In the genomic region with DNA sequence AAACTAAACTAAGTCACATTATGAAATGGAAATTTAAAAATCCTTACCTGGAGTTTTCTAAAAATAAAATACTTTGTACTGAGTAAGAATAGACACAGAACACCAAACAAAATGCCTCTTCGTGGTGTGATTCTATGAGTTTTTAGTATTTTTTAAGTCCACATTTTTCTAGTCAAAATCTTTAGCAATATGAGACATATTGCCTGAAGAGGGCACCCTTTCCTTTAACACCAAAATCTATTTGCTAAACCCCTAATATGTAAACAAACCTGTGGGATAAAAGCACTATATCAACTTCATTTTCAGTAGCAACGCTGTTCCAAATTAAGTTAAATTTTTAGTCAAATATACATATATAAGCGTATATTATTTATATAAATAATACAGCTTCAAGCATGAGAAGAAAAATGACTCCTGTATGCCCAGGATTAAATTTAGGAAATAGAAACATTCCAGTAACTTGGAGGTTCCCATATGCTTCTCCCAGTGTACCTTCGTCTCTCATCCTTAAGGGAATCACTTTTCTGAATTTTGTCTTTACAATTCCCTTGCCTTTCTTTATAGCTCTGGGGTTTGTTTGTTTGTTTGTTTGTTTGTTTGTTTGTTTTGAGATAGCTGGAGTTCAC, we compare ENCODE assay signal across 8 cellular contexts. TPM values are rescaled to one million over a fixed set of nuclear protein-coding genes. Genes with fewer than 3 reads are reported as not detected.
A peak's percentile ranks its signal among the peaks of the same experiment; 100 is the strongest.
DNase-seq lines count a peak whose midpoint lies in the region; ATAC-seq and TF ChIP-seq lines count a peak whose summit lies in the region.

No MANE protein-coding gene starts in this region.

- H3K4me1 Mint-ChIP-seq in CD8-positive, alpha-beta T cell (ENCODE audit: low read depth): peaks cover 2% of the 10 kb centered on the region

- no peaks in the 10 kb centered on the region for H3K27me3 ChIP-seq in CD8-positive, alpha-beta T cell (ENCODE audit: insufficient read depth, low read length)

- H3K9me3 ChIP-seq in CD8-positive, alpha-beta T cell (ENCODE audit: low read length): no peaks in the 10 kb centered on the region

- H3K4me3 Mint-ChIP-seq in CD8-positive, alpha-beta T cell: no peak overlapping the region

- H3K36me3 ChIP-seq in CD8-positive, alpha-beta T cell (ENCODE audit: insufficient read depth, low read length): no peaks in the 10 kb centered on the region

- H3K27ac ChIP-seq in CD8-positive, alpha-beta T cell (ENCODE audit: low read depth, low read length): no peak overlapping the region

- no peak overlapping the region for H3K27ac Mint-ChIP-seq in CD8-positive, alpha-beta T cell

- ATAC-seq in CD8-positive, alpha-beta T cell: peak; percentile 52
- peak; percentile 42 for ATAC-seq in omental fat pad (ENCODE audit: low FRiP score)

- POLR2A ChIA-PET in CD8-positive, alpha-beta T cell (lab: Charles Lee): interaction anchor here (0.6 to 1.5 kb wide), 3 partner anchors 88 to 232 kb away, joined by 3 to 5 read pairs (median 3); no protein-coding TSS in a partner anchor
- POLR2A ChIA-PET in HEK293T (lab: Yijun Ruan, JAX): no interaction called here

- no peaks in the 10 kb centered on the region for H3K4me1 ChIP-seq in CD8-positive, alpha-beta T cell (ENCODE audit: insufficient read depth, low read length)

- intact Hi-C loops in CD8-positive, alpha-beta T cell (cut with DNase I, micrococcal nuclease): loop anchor here (1.0 kb wide), 3 partner anchors 87 to 232 kb away; no protein-coding TSS in a partner anchor

- no peaks in the 10 kb centered on the region for H3K36me3 Mint-ChIP-seq in CD8-positive, alpha-beta T cell

- H3K9me3 Mint-ChIP-seq in CD8-positive, alpha-beta T cell: no peaks in the 10 kb centered on the region

- peak; percentile 89 for TF ChIP-seq CTCF in CD8-positive, alpha-beta T cell (IDR thresholded peaks at IDR 0.05)
- TF ChIP-seq CTCF in epithelial cell of proximal tubule (conservative IDR thresholded peaks at IDR 0.05; ENCODE audit: low read depth, low read length) (peak; percentile 57), omental fat pad (IDR thresholded peaks at IDR 0.05) (no peak)

- CTCF ChIA-PET in CD8-positive, alpha-beta T cell (lab: Charles Lee): interaction anchor here (0.7 to 5.4 kb wide), 26 partner anchors 8 to 371 kb away, joined by 3 to 79 read pairs (median 3); partner anchors contain the start of gene TBC1D1
- CTCF ChIA-PET in HEK293T (lab: Yijun Ruan, JAX): interaction anchor here (0.7 to 1.1 kb wide), 2 partner anchors 232 to 351 kb away, joined by 4 to 5 read pairs; no protein-coding TSS in a partner anchor

- no peaks in the 10 kb centered on the region for H3K27me3 Mint-ChIP-seq in CD8-positive, alpha-beta T cell (ENCODE audit: low read depth)

- DNase-seq in CD8-positive, alpha-beta T cell: peak in 1 of 7 experiments; percentile 13
- peak; percentile 33 for DNase-seq in HS-5 (ENCODE audit: low read depth)
- peak; percentile 79 for DNase-seq in OCI-M1 (lab: John Stamatoyannopoulos, UW)
- DNase-seq in epithelial cell of proximal tubule (ENCODE audit: low read depth): no peak
- DNase-seq in omental fat pad (ENCODE audit: low spot score): no peak
- no peak for DNase-seq in HEK293T (ENCODE audit: extremely low spot score)
- no peak for DNase-seq in epidermal melanocyte (ENCODE audit: insufficient read length, low spot score)
- DNase-seq in islet precursor cell: no peak

- no peak overlapping the region for H3K4me3 ChIP-seq in CD8-positive, alpha-beta T cell (ENCODE audit: low read depth, low read length)
- H3K4me3 ChIP-seq in epithelial cell of proximal tubule (ENCODE audit: low read depth, low read length): no peak overlapping the region

TF ChIP-seq in HEK293T, 16 proteins besides CTCF, POLR2A, EP300 and RAD21:
- no peak for TF ChIP-seq ZNF384 (IDR thresholded peaks at IDR 0.05)
- no peak for TF ChIP-seq FOXM1 (IDR thresholded peaks at IDR 0.05; ENCODE audit: borderline replicate concordance)
- TF ChIP-seq SUZ12 (IDR thresholded peaks at IDR 0.05): no peak
- no peak for TF ChIP-seq L3MBTL2 (conservative IDR thresholded peaks at IDR 0.05)
- TF ChIP-seq CTBP1 (IDR thresholded peaks at IDR 0.05; ENCODE audit: borderline replicate concordance): no peak
- TF ChIP-seq SP1 (IDR thresholded peaks at IDR 0.05): no peak
- no peak for TF ChIP-seq LEF1 (IDR thresholded peaks at IDR 0.05; ENCODE audit: borderline replicate concordance)
- no peak for TF ChIP-seq HDGF (IDR thresholded peaks at IDR 0.05; ENCODE audit: borderline replicate concordance)

RNA-seq across cellular contexts. Expression of gene PGM2, which starts 23.0 kb away (rescaled TPM):
- 10 to 100 TPM; 14.5 to 15.4 TPM for total RNA-seq in CD8-positive, alpha-beta T cell
- total RNA-seq in epithelial cell of proximal tubule: 27.4 and 36.5 TPM in 2 replicates
- total RNA-seq in omental fat pad: 10 to 100 TPM; 15.9 to 34.0 (median 26.2) TPM

Comparison
In these comparisons a context has a peak if more than half of its experiments do, and no peak if none do; other contexts are left out.
1. DNase-seq: peak in HS-5 (single experiment) and OCI-M1 (single experiment); none in epithelial cell of proximal tubule (single experiment), omental fat pad (single experiment), HEK293T (single experiment), epidermal melanocyte (single experiment) and islet precursor cell (single experiment).
2. CTCF ChIP-seq: peak in CD8-positive, alpha-beta T cell (single experiment) and epithelial cell of proximal tubule (single experiment); none in omental fat pad (0 of 3).